ENCODE assay signal across 1 cellular context in the genomic region with DNA sequence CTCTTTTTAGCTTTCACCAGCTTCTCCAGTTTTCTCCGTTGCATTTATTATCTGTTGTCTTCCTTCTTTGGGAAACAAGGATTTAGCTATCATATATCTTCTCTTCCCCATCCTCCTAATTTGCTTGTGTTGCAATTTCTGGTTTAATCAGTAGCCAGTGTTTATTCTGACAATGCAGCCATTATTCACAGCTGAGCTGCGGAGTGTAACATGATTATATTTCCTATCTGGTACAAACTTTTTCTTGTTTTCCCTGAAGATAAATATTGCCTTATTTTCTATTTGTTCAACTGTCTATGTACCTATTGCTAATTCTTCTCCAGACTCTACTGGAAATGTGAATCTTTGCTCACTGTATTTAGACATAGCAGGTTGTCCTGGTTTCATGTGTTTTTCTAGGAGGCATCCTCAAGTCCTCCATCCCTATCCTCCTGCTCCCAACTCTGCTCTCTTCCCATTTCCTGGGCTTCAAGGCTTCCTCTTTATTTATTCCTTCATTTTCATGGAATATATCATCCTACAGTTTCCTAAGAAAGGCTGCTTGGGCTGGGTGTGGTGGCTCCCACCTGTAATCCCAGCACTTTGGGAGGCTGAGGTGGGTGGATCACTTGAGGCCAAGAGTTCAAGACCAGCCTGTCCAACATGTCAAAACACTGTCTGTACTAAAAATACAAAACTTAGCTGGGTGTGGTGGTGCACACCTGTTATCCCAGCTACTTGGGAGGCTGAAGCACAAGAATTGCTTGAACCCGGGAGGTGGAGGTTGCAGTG.
A peak's percentile ranks its signal among the peaks of the same experiment; 100 is the strongest.
TF ChIP-seq lines count a peak whose summit lies in the region.

No MANE protein-coding gene starts in this region.

TF ChIP-seq in HepG2, 621 proteins besides CTCF, POLR2A, EP300 and RAD21 (continued from another document and continues in another):
- TF ChIP-seq ZNF530 (CRISPR knock-in tag; IDR thresholded peaks at IDR 0.05; ENCODE audit: low read depth): no peak
- TF ChIP-seq, protein P1, sequence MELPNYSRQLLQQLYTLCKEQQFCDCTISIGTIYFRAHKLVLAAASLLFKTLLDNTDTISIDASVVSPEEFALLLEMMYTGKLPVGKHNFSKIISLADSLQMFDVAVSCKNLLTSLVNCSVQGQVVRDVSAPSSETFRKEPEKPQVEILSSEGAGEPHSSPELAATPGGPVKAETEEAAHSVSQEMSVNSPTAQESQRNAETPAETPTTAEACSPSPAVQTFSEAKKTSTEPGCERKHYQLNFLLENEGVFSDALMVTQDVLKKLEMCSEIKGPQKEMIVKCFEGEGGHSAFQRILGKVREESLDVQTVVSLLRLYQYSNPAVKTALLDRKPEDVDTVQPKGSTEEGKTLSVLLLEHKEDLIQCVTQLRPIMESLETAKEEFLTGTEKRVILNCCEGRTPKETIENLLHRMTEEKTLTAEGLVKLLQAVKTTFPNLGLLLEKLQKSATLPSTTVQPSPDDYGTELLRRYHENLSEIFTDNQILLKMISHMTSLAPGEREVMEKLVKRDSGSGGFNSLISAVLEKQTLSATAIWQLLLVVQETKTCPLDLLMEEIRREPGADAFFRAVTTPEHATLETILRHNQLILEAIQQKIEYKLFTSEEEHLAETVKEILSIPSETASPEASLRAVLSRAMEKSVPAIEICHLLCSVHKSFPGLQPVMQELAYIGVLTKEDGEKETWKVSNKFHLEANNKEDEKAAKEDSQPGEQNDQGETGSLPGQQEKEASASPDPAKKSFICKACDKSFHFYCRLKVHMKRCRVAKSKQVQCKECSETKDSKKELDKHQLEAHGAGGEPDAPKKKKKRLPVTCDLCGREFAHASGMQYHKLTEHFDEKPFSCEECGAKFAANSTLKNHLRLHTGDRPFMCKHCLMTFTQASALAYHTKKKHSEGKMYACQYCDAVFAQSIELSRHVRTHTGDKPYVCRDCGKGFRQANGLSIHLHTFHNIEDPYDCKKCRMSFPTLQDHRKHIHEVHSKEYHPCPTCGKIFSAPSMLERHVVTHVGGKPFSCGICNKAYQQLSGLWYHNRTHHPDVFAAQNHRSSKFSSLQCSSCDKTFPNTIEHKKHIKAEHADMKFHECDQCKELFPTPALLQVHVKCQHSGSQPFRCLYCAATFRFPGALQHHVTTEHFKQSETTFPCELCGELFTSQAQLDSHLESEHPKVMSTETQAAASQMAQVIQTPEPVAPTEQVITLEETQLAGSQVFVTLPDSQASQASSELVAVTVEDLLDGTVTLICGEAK (IDR thresholded peaks at IDR 0.05): no peak
- TF ChIP-seq, protein P1 (CRISPR knock-in tag; IDR thresholded peaks at IDR 0.05): no peak
- peak; percentile 62; the same call in 1 of the 2 replicates for TF ChIP-seq ATF1 (CRISPR knock-in tag; IDR thresholded peaks at IDR 0.05)
- no peak for TF ChIP-seq ZKSCAN5 (CRISPR knock-in tag; IDR thresholded peaks at IDR 0.05)
- TF ChIP-seq SATB2 (CRISPR knock-in tag; IDR thresholded peaks at IDR 0.05): no peak
- TF ChIP-seq, protein P2, sequence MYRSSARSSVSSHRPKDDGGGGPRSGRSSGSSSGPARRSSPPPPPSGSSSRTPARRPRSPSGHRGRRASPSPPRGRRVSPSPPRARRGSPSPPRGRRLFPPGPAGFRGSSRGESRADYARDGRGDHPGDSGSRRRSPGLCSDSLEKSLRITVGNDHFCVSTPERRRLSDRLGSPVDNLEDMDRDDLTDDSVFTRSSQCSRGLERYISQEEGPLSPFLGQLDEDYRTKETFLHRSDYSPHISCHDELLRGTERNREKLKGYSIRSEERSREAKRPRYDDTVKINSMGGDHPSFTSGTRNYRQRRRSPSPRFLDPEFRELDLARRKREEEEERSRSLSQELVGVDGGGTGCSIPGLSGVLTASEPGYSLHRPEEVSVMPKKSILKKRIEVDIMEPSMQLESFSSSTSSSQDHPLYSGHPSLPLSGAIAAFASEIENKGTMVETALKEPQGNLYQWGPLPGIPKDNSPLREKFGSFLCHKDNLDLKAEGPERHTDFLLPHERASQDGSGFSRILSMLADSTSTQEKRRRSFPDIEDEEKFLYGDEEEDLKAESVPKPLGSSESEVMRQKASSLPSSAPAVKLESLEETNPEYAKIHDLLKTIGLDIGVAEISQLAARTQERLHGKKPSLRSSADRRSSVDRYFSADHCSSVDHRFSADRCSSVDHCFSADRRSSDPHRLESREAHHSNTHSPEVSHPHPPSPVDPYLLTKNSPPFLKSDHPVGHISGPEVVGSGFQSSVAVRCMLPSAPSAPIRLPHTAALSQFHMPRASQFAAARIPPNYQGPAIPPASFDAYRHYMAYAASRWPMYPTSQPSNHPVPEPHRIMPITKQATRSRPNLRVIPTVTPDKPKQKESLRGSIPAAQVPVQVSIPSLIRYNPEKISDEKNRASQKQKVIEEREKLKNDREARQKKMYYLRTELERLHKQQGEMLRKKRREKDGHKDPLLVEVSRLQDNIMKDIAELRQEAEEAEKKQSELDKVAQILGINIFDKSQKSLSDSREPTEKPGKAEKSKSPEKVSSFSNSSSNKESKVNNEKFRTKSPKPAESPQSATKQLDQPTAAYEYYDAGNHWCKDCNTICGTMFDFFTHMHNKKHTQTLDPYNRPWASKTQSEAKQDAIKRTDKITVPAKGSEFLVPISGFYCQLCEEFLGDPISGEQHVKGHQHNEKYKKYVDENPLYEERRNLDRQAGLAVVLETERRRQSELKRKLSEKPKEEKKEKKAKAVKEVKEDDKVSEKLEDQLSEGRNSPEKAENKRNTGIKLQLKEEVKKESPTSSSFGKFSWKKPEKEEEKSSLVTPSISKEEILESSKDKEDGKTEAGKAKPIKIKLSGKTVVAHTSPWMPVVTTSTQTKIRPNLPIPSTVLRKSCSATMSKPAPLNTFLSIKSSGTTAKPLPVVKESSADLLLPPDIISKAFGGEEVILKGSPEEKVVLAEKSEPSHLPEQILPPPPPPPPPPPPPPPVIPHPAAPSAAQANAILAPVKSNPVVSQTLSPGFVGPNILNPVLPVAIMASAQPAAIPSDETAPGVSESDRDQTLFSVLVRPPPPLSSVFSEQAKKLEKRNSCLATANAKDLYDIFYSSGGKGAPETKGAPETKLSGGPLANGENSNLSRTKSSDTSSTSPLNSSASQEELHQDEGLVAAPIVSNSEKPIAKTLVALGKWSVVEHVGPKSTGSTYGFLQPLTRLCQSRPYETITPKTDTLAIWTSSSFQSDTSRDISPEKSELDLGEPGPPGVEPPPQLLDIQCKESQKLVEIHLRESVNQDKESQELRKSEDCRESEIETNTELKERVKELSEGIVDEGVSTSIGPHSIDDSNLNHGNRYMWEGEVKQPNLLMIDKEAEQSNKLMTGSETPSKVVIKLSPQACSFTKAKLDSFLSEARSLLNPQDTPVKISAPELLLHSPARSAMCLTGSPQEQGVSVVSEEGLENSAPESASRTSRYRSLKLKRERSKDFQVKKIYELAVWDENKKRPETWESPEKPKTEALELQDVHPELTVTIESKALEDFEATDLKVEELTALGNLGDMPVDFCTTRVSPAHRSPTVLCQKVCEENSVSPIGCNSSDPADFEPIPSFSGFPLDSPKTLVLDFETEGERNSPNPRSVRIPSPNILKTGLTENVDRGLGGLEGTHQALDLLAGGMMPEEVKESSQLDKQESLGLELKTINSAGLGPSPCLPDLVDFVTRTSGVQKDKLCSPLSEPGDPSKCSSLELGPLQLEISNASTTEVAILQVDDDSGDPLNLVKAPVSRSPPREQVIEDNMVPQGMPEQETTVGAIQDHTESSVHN (CRISPR knock-in tag; IDR thresholded peaks at IDR 0.05): no peak
- peak; percentile 95 for TF ChIP-seq SIX1 (CRISPR knock-in tag; IDR thresholded peaks at IDR 0.05; ENCODE audit: borderline replicate concordance)
- TF ChIP-seq, protein P3, sequence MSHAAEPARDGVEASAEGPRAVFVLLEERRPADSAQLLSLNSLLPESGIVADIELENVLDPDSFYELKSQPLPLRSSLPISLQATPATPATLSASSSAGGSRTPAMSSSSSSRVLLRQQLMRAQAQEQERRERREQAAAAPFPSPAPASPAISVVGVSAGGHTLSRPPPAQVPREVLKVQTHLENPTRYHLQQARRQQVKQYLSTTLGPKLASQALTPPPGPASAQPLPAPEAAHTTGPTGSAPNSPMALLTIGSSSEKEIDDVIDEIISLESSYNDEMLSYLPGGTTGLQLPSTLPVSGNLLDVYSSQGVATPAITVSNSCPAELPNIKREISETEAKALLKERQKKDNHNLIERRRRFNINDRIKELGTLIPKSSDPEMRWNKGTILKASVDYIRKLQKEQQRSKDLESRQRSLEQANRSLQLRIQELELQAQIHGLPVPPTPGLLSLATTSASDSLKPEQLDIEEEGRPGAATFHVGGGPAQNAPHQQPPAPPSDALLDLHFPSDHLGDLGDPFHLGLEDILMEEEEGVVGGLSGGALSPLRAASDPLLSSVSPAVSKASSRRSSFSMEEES (CRISPR knock-in tag; IDR thresholded peaks at IDR 0.05): no peak; the same call in 1 of the 2 replicates
- 0 out of 2 replicates have a peak, but pooled peaks have one; percentile 69 for TF ChIP-seq HMG20B (CRISPR knock-in tag; conservative IDR thresholded peaks at IDR 0.05)
- TF ChIP-seq ZNF709 (CRISPR knock-in tag; IDR thresholded peaks at IDR 0.05): no peak
- no peak for TF ChIP-seq JUND (CRISPR knock-in tag; IDR thresholded peaks at IDR 0.05)
- TF ChIP-seq ASH2L (IDR thresholded peaks at IDR 0.05; ENCODE audit: insufficient read length, low read depth, low read length): no peak
- TF ChIP-seq ZSCAN22 (CRISPR knock-in tag; IDR thresholded peaks at IDR 0.05): no peak
- TF ChIP-seq, protein P4, sequence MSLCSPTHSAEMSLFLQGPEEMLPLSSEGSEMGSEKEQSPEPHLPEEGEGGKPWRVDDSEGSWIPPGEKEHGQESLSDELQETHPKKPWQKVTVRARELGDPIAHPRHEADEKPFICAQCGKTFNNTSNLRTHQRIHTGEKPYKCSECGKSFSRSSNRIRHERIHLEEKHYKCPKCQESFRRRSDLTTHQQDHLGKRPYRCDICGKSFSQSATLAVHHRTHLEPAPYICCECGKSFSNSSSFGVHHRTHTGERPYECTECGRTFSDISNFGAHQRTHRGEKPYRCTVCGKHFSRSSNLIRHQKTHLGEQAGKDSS (CRISPR knock-in tag; IDR thresholded peaks at IDR 0.05; ENCODE audit: borderline replicate concordance, low read depth): no peak
- TF ChIP-seq NR1H2 (CRISPR knock-in tag; IDR thresholded peaks at IDR 0.05; ENCODE audit: borderline replicate concordance, low read depth): no peak
- no peak for TF ChIP-seq ZNF605 (CRISPR knock-in tag; IDR thresholded peaks at IDR 0.05)
- no peak for TF ChIP-seq RORA (CRISPR knock-in tag; IDR thresholded peaks at IDR 0.05)
- TF ChIP-seq HNF4G (IDR thresholded peaks at IDR 0.05; ENCODE audit: borderline replicate concordance, low read depth, low read length): 0 out of 2 replicates have a peak, but pooled peaks have one; percentile 25
- TF ChIP-seq HNF4G (CRISPR knock-in tag; IDR thresholded peaks at IDR 0.05; ENCODE audit: borderline replicate concordance, low read depth): no peak
- TF ChIP-seq ZNF543 (CRISPR knock-in tag; IDR thresholded peaks at IDR 0.05): no peak
- no peak for TF ChIP-seq ZFP1 (CRISPR knock-in tag; IDR thresholded peaks at IDR 0.05)
- TF ChIP-seq, protein P5, sequence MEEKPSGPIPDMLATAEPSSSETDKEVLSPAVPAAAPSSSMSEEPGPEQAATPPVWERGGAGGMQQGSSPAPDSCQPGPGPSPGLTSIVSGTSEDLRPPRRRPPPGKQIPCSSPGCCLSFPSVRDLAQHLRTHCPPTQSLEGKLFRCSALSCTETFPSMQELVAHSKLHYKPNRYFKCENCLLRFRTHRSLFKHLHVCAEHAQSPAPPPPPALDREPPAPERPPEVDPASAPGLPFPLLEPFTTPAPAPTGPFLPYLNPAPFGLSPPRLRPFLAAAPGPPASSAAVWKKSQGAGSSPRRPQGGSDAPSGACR (CRISPR knock-in tag; IDR thresholded peaks at IDR 0.05): no peak
- TF ChIP-seq ZNF260 (CRISPR knock-in tag; IDR thresholded peaks at IDR 0.05; ENCODE audit: borderline replicate concordance, low read depth): no peak
- TF ChIP-seq ZNF781 (CRISPR knock-in tag; IDR thresholded peaks at IDR 0.05; ENCODE audit: borderline replicate concordance, not compliant biosample characterization): no peak
- TF ChIP-seq, protein P6, sequence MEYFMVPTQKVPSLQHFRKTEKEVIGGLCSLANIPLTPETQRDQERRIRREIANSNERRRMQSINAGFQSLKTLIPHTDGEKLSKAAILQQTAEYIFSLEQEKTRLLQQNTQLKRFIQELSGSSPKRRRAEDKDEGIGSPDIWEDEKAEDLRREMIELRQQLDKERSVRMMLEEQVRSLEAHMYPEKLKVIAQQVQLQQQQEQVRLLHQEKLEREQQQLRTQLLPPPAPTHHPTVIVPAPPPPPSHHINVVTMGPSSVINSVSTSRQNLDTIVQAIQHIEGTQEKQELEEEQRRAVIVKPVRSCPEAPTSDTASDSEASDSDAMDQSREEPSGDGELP (IDR thresholded peaks at IDR 0.05; ENCODE audit: borderline replicate concordance, low read depth): peak; percentile 99
- TF ChIP-seq ZNF343 (CRISPR knock-in tag; IDR thresholded peaks at IDR 0.05): no peak
- no peak for TF ChIP-seq ZNF160 (CRISPR knock-in tag; IDR thresholded peaks at IDR 0.05)
- TF ChIP-seq, protein P7, sequence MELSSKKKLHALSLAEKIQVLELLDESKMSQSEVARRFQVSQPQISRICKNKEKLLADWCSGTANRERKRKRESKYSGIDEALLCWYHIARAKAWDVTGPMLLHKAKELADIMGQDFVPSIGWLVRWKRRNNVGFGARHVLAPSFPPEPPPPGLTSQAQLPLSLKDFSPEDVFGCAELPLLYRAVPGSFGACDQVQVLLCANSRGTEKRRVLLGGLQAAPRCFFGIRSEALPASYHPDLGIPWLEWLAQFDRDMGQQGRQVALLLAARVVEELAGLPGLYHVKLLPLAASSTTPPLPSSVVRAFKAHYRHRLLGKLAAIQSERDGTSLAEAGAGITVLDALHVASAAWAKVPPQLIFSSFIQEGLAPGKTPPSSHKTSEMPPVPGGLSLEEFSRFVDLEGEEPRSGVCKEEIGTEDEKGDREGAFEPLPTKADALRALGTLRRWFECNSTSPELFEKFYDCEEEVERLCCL (CRISPR knock-in tag; IDR thresholded peaks at IDR 0.05; ENCODE audit: borderline replicate concordance): no peak
- TF ChIP-seq BCL6 (CRISPR knock-in tag; IDR thresholded peaks at IDR 0.05): peak; percentile 91
